21 cellular contexts compared by ENCODE assay signal in the genomic region with DNA sequence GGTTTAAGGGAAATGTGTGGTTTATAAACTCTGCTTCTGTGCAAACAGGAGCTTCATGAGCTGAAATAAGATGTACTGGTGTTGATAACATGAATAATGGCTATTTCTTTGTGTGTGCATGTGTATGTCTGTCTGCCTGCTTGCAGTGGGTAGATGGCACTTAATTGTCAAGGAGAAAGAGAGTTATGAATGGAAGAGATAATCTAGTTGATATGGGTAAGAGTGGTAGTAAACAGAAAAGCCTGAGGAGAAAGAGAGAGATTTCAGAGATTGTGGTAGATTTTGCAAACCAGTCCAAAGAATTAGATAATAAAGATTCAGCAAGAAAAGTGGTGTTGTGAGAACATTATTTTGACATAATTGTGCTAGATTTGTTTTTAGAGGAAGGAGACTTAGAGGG.
"Had no signal": no experiment of that assay in that cellular context is flagged by ENCODE, and none has a peak within 500 bp of the region (broad histone marks: within the 10 kb centered on the region; RNA-seq: fewer than 3 reads in every experiment).

No MANE protein-coding gene starts in this region.

- H3K27ac Mint-ChIP-seq: activated CD4-positive, alpha-beta memory T cell treated with anti-CD3 and anti-CD28 coated beads, Interleukin-2, amount 10 ng/mL, durations not matched to agents 7 days and 5 days; activated CD8-positive, alpha-beta memory T cell treated with anti-CD3 and anti-CD28 coated beads, Interleukin-2, amount 10 ng/mL, durations not matched to agents 7 days and 5 days; activated naive CD4-positive, alpha-beta T cell treated with anti-CD3 and anti-CD28 coated beads for 36 hours; activated naive CD8-positive, alpha-beta T cell treated with anti-CD3 and anti-CD28 coated beads, Interleukin-2, amount 50 U/mL, for 24 hours; activated T-helper 17 cell treated with anti-CD3 and anti-CD28 coated beads, Interleukin-2, amount 50 U/mL, for 72 hours; nephron had no signal

- H3K27me3 Mint-ChIP-seq: activated CD4-positive, alpha-beta memory T cell treated with anti-CD3 and anti-CD28 coated beads, Interleukin-2, amount 10 ng/mL, durations not matched to agents 7 days and 5 days; activated CD8-positive, alpha-beta memory T cell treated with anti-CD3 and anti-CD28 coated beads, Interleukin-2, amount 10 ng/mL, durations not matched to agents 7 days and 5 days; activated naive CD8-positive, alpha-beta T cell treated with anti-CD3 and anti-CD28 coated beads, Interleukin-2, amount 50 U/mL, for 24 hours; activated T-helper 17 cell treated with anti-CD3 and anti-CD28 coated beads, Interleukin-2, amount 50 U/mL, for 72 hours; central memory CD8-positive, alpha-beta T cell had no signal

- H3K36me3 ChIP-seq: brain microvascular endothelial cell, colonic mucosa, lower lobe of right lung, thyroid gland had no signal

- H3K9me3 Mint-ChIP-seq: activated CD4-positive, alpha-beta memory T cell treated with anti-CD3 and anti-CD28 coated beads, Interleukin-2, amount 10 ng/mL, durations not matched to agents 7 days and 5 days; activated naive CD4-positive, alpha-beta T cell treated with anti-CD3 and anti-CD28 coated beads for 36 hours; activated naive CD8-positive, alpha-beta T cell treated with anti-CD3 and anti-CD28 coated beads, Interleukin-2, amount 50 U/mL, for 24 hours; activated T-helper 17 cell treated with anti-CD3 and anti-CD28 coated beads, Interleukin-2, amount 50 U/mL, for 72 hours; central memory CD8-positive, alpha-beta T cell; nephron had no signal

- H3K4me1 ChIP-seq: colonic mucosa had no signal

- DNase-seq: activated CD4-positive, alpha-beta memory T cell treated with anti-CD3 and anti-CD28 coated beads, Interleukin-2, amount 10 ng/mL, durations not matched to agents 7 days and 5 days; activated CD4-positive, alpha-beta T cell treated with anti-CD3 and anti-CD28 coated beads for 48 hours; activated CD8-positive, alpha-beta memory T cell treated with anti-CD3 and anti-CD28 coated beads, Interleukin-2, amount 10 ng/mL, durations not matched to agents 7 days and 5 days; activated naive CD4-positive, alpha-beta T cell treated with anti-CD3 and anti-CD28 coated beads for 36 hours; activated naive CD8-positive, alpha-beta T cell treated with anti-CD3 and anti-CD28 coated beads, Interleukin-2, amount 50 U/mL, for 24 hours; aorta; brain microvascular endothelial cell; colonic mucosa; foreskin melanocyte; glutamatergic neuron; hypothalamus; islet precursor cell; lower lobe of right lung; occipital lobe; stimulated activated CD4-positive, alpha-beta T cell treated with anti-CD3 and anti-CD28 coated beads, Interleukin-12 subunit alpha, Interleukin-12 subunit beta, amount 100 ng/mL, for 4 hours; stimulated activated CD4-positive, alpha-beta T cell treated with anti-CD3 and anti-CD28 coated beads, Interleukin-1b, Interleukin-23, amount 100 ng/mL, for 48 hours; stimulated activated naive CD4-positive, alpha-beta T cell treated with Interleukin-2 at 50 U/mL for 16 hours; thyroid gland had no signal

- H3K27ac ChIP-seq: brain microvascular endothelial cell, colonic mucosa, lower lobe of right lung, thyroid gland had no signal

- H3K4me3 ChIP-seq: colonic mucosa, lower lobe of right lung, thyroid gland had no signal

- H3K9me3 ChIP-seq: colonic mucosa, lower lobe of right lung, thyroid gland had no signal

- H3K4me3 Mint-ChIP-seq: activated CD4-positive, alpha-beta memory T cell treated with anti-CD3 and anti-CD28 coated beads, Interleukin-2, amount 10 ng/mL, durations not matched to agents 7 days and 5 days; activated CD8-positive, alpha-beta memory T cell treated with anti-CD3 and anti-CD28 coated beads, Interleukin-2, amount 10 ng/mL, durations not matched to agents 7 days and 5 days; activated naive CD4-positive, alpha-beta T cell treated with anti-CD3 and anti-CD28 coated beads for 36 hours; activated naive CD8-positive, alpha-beta T cell treated with anti-CD3 and anti-CD28 coated beads, Interleukin-2, amount 50 U/mL, for 24 hours; activated T-helper 17 cell treated with anti-CD3 and anti-CD28 coated beads, Interleukin-2, amount 50 U/mL, for 72 hours; central memory CD8-positive, alpha-beta T cell; nephron had no signal

- H3K27me3 ChIP-seq: brain microvascular endothelial cell, colonic mucosa, thyroid gland had no signal

- ATAC-seq: activated CD8-positive, alpha-beta memory T cell treated with anti-CD3 and anti-CD28 coated beads, Interleukin-2, amount 10 ng/mL, durations not matched to agents 7 days and 5 days; activated naive CD8-positive, alpha-beta T cell treated with anti-CD3 and anti-CD28 coated beads, Interleukin-2, amount 50 U/mL, for 24 hours; activated T-helper 17 cell treated with anti-CD3 and anti-CD28 coated beads, Interleukin-2, amount 50 U/mL, for 72 hours; lower lobe of right lung had no signal
